6 cellular contexts compared by ENCODE assay signal in the genomic region with DNA sequence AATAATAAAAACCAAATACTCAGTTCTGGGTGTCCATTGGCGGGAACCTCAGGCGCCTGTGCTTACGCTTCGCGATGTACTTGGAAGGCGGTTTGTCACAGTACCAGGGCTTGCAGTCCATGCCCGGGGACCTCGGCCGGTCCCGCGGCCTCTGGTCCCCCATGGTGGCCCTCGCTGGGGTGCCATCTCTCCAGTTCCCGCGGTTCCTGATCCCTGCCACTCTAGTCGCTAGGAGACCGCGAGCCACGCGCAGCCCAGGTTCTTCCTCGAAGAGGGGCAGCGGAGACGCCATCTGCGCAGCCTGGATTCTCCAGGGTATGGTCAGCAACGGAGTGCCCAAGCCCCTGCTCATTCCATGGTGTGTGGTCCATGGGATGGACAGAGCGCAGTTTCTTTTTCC. TPM values are rescaled to one million over a fixed set of nuclear protein-coding genes. Genes with fewer than 3 reads are reported as not detected.
"Had no signal": no experiment of that assay in that cellular context is flagged by ENCODE, and none has a peak within 500 bp of the region (broad histone marks: within the 10 kb centered on the region; RNA-seq: fewer than 3 reads in every experiment).

No MANE protein-coding gene starts in this region.

- H3K4me3 ChIP-seq: K562 had no signal

- DNase-seq: IMR-90, KBM-7 had no signal

- H3K4me3 Mint-ChIP-seq: IgD-negative memory B cell had no signal

- H3K36me3 Mint-ChIP-seq: IgD-negative memory B cell had no signal

- H3K27ac Mint-ChIP-seq: IgD-negative memory B cell had no signal

- H3K27ac ChIP-seq: HL-60 had no signal

RNA-seq across cellular contexts. Expression of a gene that starts 26.4 kb away (rescaled TPM):
- total RNA-seq: HepG2, IMR-90 had no signal
- polyA plus RNA-seq: HepG2, IMR-90 had no signal
